10 cellular contexts compared by ENCODE assay signal in the genomic region with DNA sequence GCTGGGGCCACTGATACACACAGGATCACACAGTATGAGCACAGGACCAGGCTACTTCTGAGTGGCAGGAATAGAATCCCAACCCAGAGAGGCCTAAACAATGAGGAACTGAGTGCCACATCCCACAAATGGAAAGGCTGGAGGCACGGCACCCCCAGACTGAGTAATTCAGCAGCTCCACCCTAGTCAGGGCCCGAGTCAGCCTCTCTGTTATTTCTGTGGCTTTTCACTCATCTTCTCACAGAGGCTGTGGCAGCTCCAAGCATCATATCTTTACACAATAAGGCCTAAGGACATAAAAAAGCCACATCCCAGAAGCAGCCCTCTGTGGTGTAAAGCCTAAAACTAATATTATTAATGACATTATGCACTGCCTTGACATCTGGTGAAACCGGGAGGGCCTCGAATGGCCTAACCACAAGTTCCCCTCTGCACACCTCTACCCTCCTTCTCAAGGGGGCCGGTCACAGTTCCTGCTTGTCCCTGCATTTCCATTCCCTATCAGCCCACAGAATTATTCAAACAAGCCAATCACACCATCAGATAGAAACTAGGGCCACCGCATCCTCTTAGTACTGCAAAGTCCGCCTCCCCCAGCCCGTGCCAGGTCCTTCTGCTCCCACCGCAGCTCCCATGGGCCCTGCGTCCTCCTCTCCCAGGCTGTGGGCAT. TPM values are rescaled to one million over a fixed set of nuclear protein-coding genes. Genes with fewer than 3 reads are reported as not detected.
DNase-seq lines count a peak whose midpoint lies in the region; ATAC-seq, FAIRE-seq and TF ChIP-seq lines count a peak whose summit lies in the region.
"Had no signal": no experiment of that assay in that cellular context is flagged by ENCODE, and none has a peak within 500 bp of the region (broad histone marks: within the 10 kb centered on the region; RNA-seq: fewer than 3 reads in every experiment).

No MANE protein-coding gene starts in this region.

- POLR2A ChIA-PET in OCI-LY7 (lab: Charles Lee), result no interaction called here

- H3K9me2 ChIP-seq in OCI-LY7 (ENCODE audit: insufficient read depth, low read length), result no peaks in the 10 kb centered on the region

- no peaks in the 10 kb centered on the region for H3K27me3 ChIP-seq in dorsolateral prefrontal cortex

- H3K27ac ChIP-seq in dorsolateral prefrontal cortex (peak overlapping the region in 51 of 59 donors; percentile 25 to 100 (median 80)), OCI-LY7 (ENCODE audit: low read depth, low read length, poor library complexity, severe bottlenecking) (no peak overlapping the region)
- H3K27ac ChIP-seq: SK-N-MC had no signal

- peaks cover 0 to 3% of the 10 kb centered on the region in 2 donors for H3K4me1 Mint-ChIP-seq in effector memory CD8-positive, alpha-beta T cell (ENCODE audit: low read depth in 2 of 2)

- no peak overlapping the region for H2AFZ ChIP-seq in OCI-LY7 (ENCODE audit: low read length)

- no peaks in the 10 kb centered on the region for H3K9me3 Mint-ChIP-seq in effector memory CD8-positive, alpha-beta T cell

- intact Hi-C loops in dorsolateral prefrontal cortex (cut with DNase I), result no loop called here
- intact Hi-C loops in OCI-LY7 (cut with micrococcal nuclease; ENCODE audit: unreplicated experiment), result no loop called here

- H3K36me3 ChIP-seq in OCI-LY7 (ENCODE audit: insufficient read depth, low read length), result no peaks in the 10 kb centered on the region

- no peak overlapping the region for H3K4me3 ChIP-seq in dorsolateral prefrontal cortex
- H3K4me3 ChIP-seq in OCI-LY7 (ENCODE audit: low read depth, low read length, poor library complexity, severe bottlenecking), result no peak overlapping the region
- H3K4me3 ChIP-seq: K562, SK-N-MC had no signal

- no peaks in the 10 kb centered on the region for H3K36me3 Mint-ChIP-seq in effector memory CD8-positive, alpha-beta T cell (ENCODE audit: insufficient read depth)

- no peak overlapping the region for H3K4me2 ChIP-seq in OCI-LY7 (ENCODE audit: low read length)

- FAIRE-seq in GM12892 (lab: Jason Lieb, UNC), result peak; percentile 76
- FAIRE-seq: K562 had no signal

- H3K27me3 Mint-ChIP-seq in effector memory CD8-positive, alpha-beta T cell, result peaks cover 7 to 43% of the 10 kb centered on the region in 2 donors

- TF ChIP-seq CTCF in dorsolateral prefrontal cortex (IDR thresholded peaks at IDR 0.05 in 54 of 56, conservative IDR thresholded peaks at IDR 0.05 in 2 of 56; ENCODE audit: low read depth in 1 of 56, partially characterized antibody in 56 of 56) (no peak), OCI-LY7 (conservative IDR thresholded peaks at IDR 0.05; ENCODE audit: low read length) (no peak)

- no peaks in the 10 kb centered on the region for H3K4me1 ChIP-seq in OCI-LY7 (ENCODE audit: insufficient read depth, low read length, poor library complexity, severe bottlenecking)

- no peaks in the 10 kb centered on the region for H3K9me3 ChIP-seq in OCI-LY7 (ENCODE audit: low read length)

- H4K20me1 ChIP-seq in OCI-LY7 (ENCODE audit: insufficient read depth, low read length), result no peaks in the 10 kb centered on the region

- no peak overlapping the region for H3K4me3 Mint-ChIP-seq in effector memory CD8-positive, alpha-beta T cell

- DNase-seq in GM12892 (ENCODE audit: insufficient read length) (peak; percentile 46), dorsolateral prefrontal cortex (peak in 2 of 10 donors; percentile 27 to 35), OCI-LY7 (ENCODE audit: low spot score) (no peak)
- DNase-seq in activated CD4-positive, CD25-positive, alpha-beta regulatory T cell (lab: John Stamatoyannopoulos, UW), result no peak
- no peak for DNase-seq in activated effector memory CD4-positive, alpha-beta T cell treated with anti-CD3 and anti-CD28 coated beads, Interleukin-2, amount 50 U/mL, for 16 hours
- no peak for DNase-seq in effector memory CD8-positive, alpha-beta T cell

- no peaks in the 10 kb centered on the region for H3K79me2 ChIP-seq in OCI-LY7 (ENCODE audit: insufficient read depth, low read depth, low read length)

- no peak for TF ChIP-seq POLR2A in GM12892 (IDR thresholded peaks at IDR 0.05; ENCODE audit: low read depth, low read length)

- ATAC-seq in GM19463 (IDR thresholded peaks at IDR 0.05; ENCODE audit: unreplicated experiment) (peak; percentile 81), HG03103 (IDR thresholded peaks at IDR 0.05; ENCODE audit: low read depth, unreplicated experiment) (peak; percentile 60)
- ATAC-seq in effector memory CD8-positive, alpha-beta T cell (replicated peaks), result no peak
- ATAC-seq: K562 had no signal

- CTCF ChIA-PET in OCI-LY7 (lab: Charles Lee; ENCODE audit: unreplicated experiment), result no interaction called here

- no TSS peak for BruUV-seq in OCI-LY7 (replicated peaks; lab: Mats Ljungman, UMichigan)

- no peak overlapping the region for H3K27ac Mint-ChIP-seq in effector memory CD8-positive, alpha-beta T cell

RNA-seq across cellular contexts. Expression of a gene that starts 12.5 kb away (rescaled TPM):
- 9.1 TPM for polyA plus RNA-seq in GM12892 (2012; ENCODE audit: missing spikeins)
- 100 to 1,000 TPM in 74 of 120 experiments, 10 to 100 TPM in 46; 24.0 to 522 (median 118) TPM for total RNA-seq in dorsolateral prefrontal cortex
- total RNA-seq in OCI-LY7 (2014; rRNA removed; shearing (Covaris generic)), result not detected in 2 replicates
- not detected in 2 replicates for total RNA-seq in OCI-LY7 (2022)
- total RNA-seq: K562 had no signal
- polyA plus RNA-seq: K562 had no signal

Comparison
In these comparisons a context has a peak if more than half of its experiments do, and no peak if none do; other contexts are left out.
1. RNA of a gene that starts 12.5 kb away (total RNA-seq): 24.0 to 522 TPM in dorsolateral prefrontal cortex; not detected in OCI-LY7; every median in the first group is over 10 times any median in the second.